16 cellular contexts compared by ENCODE assay signal in genomic region chr2:215437614-215438013, GRCh38. TPM values are rescaled to one million over a fixed set of nuclear protein-coding genes. Genes with fewer than 3 reads are reported as not detected.
DNase-seq lines count a peak whose midpoint lies in the region; ATAC-seq and TF ChIP-seq lines count a peak whose summit lies in the region.
"Had no signal": no experiment of that assay in that cellular context is flagged by ENCODE, and none has a peak within 500 bp of the region (broad histone marks: within the 10 kb centered on the region; RNA-seq: fewer than 3 reads in every experiment).

No MANE protein-coding gene starts in this region.

- H3K4me3 ChIP-seq in heart right ventricle: peak overlapping the region in 7 of 10 donors; percentile 58 to 77 (median 69)
- peak overlapping the region in 3 of 4 experiments; percentile 75 to 86 (median 78) for H3K4me3 ChIP-seq in fibroblast of lung (replicated peaks in 1 of 4; ENCODE audit: control extremely low read depth in 1 of 4, insufficient read depth in 1 of 4, low read depth in 3 of 4, low read length in 4 of 4)
- H3K4me3 ChIP-seq in neural progenitor cell: peak overlapping the region; percentile 61
- H3K4me3 ChIP-seq in vagina: peak overlapping the region; percentile 55 to 76

- H3K4me2 ChIP-seq in fibroblast of lung (ENCODE audit: extremely low read depth, insufficient read depth, low read length) (peak overlapping the region; percentile 79), neural progenitor cell (peak overlapping the region; percentile 72)

- peaks cover 17% of the 10 kb centered on the region for H3F3A ChIP-seq in neural progenitor cell (ENCODE audit: low read depth)

- intact Hi-C loops in heart right ventricle (cut with DNase I): loop anchor here in 3 of 10 donors (5.0 to 10.0 kb wide), 4 partner anchors 397 to 485 kb away; no protein-coding TSS in a partner anchor
- intact Hi-C loops in Right ventricle myocardium inferior (cut with DNase I): no loop called here
- intact Hi-C loops in vagina (cut with DNase I): no loop called here

- no peak overlapping the region for H2AFZ ChIP-seq in fibroblast of lung (ENCODE audit: low read length)
- H2AFZ ChIP-seq in neural progenitor cell (replicated peaks): no peak overlapping the region

- H3K36me3 ChIP-seq in heart right ventricle (peaks cover 0 to 12% (median 4%) of the 10 kb centered on the region in 9 donors), fibroblast of lung (ENCODE audit: control insufficient read depth, insufficient read depth, low read length) (peaks cover 3% of the 10 kb centered on the region), neural progenitor cell (no peaks in the 10 kb centered on the region), vagina (no peaks in the 10 kb centered on the region)
- H3K36me3 ChIP-seq: cardiac muscle cell had no signal

- H4K20me1 ChIP-seq in fibroblast of lung (ENCODE audit: control insufficient read depth, extremely low read depth, insufficient read depth, low read length) (no peaks in the 10 kb centered on the region), neural progenitor cell (ENCODE audit: low read depth) (no peaks in the 10 kb centered on the region)

- H3K9me3 ChIP-seq in heart right ventricle (no peaks in the 10 kb centered on the region), fibroblast of lung (ENCODE audit: control insufficient read depth, insufficient read depth, low read depth, low read length) (no peaks in the 10 kb centered on the region), neural progenitor cell (ENCODE audit: low read depth) (no peaks in the 10 kb centered on the region), vagina (no peaks in the 10 kb centered on the region)

- H3K27ac ChIP-seq in heart right ventricle: peak overlapping the region; percentile 85 to 99 (median 90)
- H3K27ac ChIP-seq in fibroblast of lung (ENCODE audit: insufficient read depth, low read length): peak overlapping the region; percentile 98
- H3K27ac ChIP-seq in neural progenitor cell: no peak overlapping the region
- peak overlapping the region; percentile 75 for H3K27ac ChIP-seq in vagina
- H3K27ac ChIP-seq: cardiac muscle cell, VCaP had no signal

- no peaks in the 10 kb centered on the region for H3K27me3 Mint-ChIP-seq in neural progenitor cell (ENCODE audit: insufficient read depth, low read depth)

- H3K9ac ChIP-seq in fibroblast of lung (ENCODE audit: insufficient read depth, low read length) (no peak overlapping the region), neural progenitor cell (no peak overlapping the region)

- DNase-seq in heart right ventricle (no peak), Right ventricle myocardium inferior (ENCODE audit: missing footprints) (no peak), fibroblast of lung (ENCODE audit: low read depth in 2 of 2) (peak in 1 of 2 donors; percentile 38), neural progenitor cell (ENCODE audit: low spot score) (no peak), vagina (ENCODE audit: extremely low spot score in 2 of 2) (no peak), GM13976 (ENCODE audit: low spot score) (no peak)
- DNase-seq: ACHN; activated T-cell treated with anti-CD3 and anti-CD28 coated beads, Interleukin-2, amount 50 U/mL, for 24 hours; DMS153; Kasumi-1; NCI-H2171 treated with DMSO at 0.1 percent for 48 hours; stimulated activated CD4-positive, alpha-beta T cell treated with anti-CD3 and anti-CD28 coated beads, Interleukin-15, amount 100 ng/mL, for 24 hours had no signal

- H3K79me2 ChIP-seq in fibroblast of lung (ENCODE audit: control insufficient read depth, insufficient read depth, low read length) (peaks cover 30% of the 10 kb centered on the region), neural progenitor cell (ENCODE audit: low read depth) (no peaks in the 10 kb centered on the region)

- in situ Hi-C loops in GM13976 (cut with MboI; ENCODE audit: low sequenced_read_pairs, unreplicated experiment): no loop called here

- H3K4me1 ChIP-seq in heart right ventricle: peaks cover 0 to 23% (median 0%) of the 10 kb centered on the region in 9 donors
- H3K4me1 ChIP-seq in fibroblast of lung (ENCODE audit: control insufficient read depth, extremely low read depth, insufficient read depth, low read length): peaks cover 7% of the 10 kb centered on the region
- peaks cover 16% of the 10 kb centered on the region for H3K4me1 ChIP-seq in neural progenitor cell
- peaks cover 24% of the 10 kb centered on the region for H3K4me1 ChIP-seq in vagina

- 51 to 63% methylated on average over 2 of the region's 2 CpGs for WGBS in heart right ventricle, 2 donors

- H3K4me3 Mint-ChIP-seq in neural progenitor cell: peak overlapping the region; percentile 95

- H3K27ac Mint-ChIP-seq in neural progenitor cell: no peak overlapping the region
- H3K27ac Mint-ChIP-seq: activated T-cell treated with anti-CD3 and anti-CD28 coated beads, Interleukin-2, amount 50 U/mL, for 24 hours had no signal

- no peak for TF ChIP-seq POLR2A in vagina (IDR thresholded peaks at IDR 0.05)

- H3K27me3 ChIP-seq in heart right ventricle (peaks cover 0 to 65% (median 4%) of the 10 kb centered on the region in 7 donors), fibroblast of lung (ENCODE audit: control insufficient read depth, insufficient read depth, low read length) (no peaks in the 10 kb centered on the region), neural progenitor cell (peaks cover 6% of the 10 kb centered on the region), vagina (no peaks in the 10 kb centered on the region)
- H3K27me3 ChIP-seq: cardiac muscle cell had no signal

- peaks cover 9% of the 10 kb centered on the region for H3K36me3 Mint-ChIP-seq in neural progenitor cell

- H3K4me1 Mint-ChIP-seq in neural progenitor cell: peaks cover 18% of the 10 kb centered on the region

- no peaks in the 10 kb centered on the region for H3K9me3 Mint-ChIP-seq in neural progenitor cell
- H3K9me3 Mint-ChIP-seq: activated T-cell treated with anti-CD3 and anti-CD28 coated beads, Interleukin-2, amount 50 U/mL, for 24 hours had no signal

- ATAC-seq in heart right ventricle (no peak), Right ventricle myocardium inferior (no peak), HG03045 (IDR thresholded peaks at IDR 0.05; ENCODE audit: unreplicated experiment) (no peak), HG03175 (IDR thresholded peaks at IDR 0.05; ENCODE audit: unreplicated experiment) (no peak)

- TF ChIP-seq CTCF in heart right ventricle (IDR thresholded peaks at IDR 0.05): no peak
- TF ChIP-seq CTCF in fibroblast of lung (conservative IDR thresholded peaks at IDR 0.05 in 1 of 2, IDR thresholded peaks at IDR 0.05 in 1 of 2; ENCODE audit: low read depth in 1 of 2, low read length in 2 of 2): no peak
- TF ChIP-seq CTCF in neural progenitor cell (IDR thresholded peaks at IDR 0.05): no peak
- no peak for TF ChIP-seq CTCF in vagina (IDR thresholded peaks at IDR 0.05)
- no peak for TF ChIP-seq CTCF in GM13976 (IDR thresholded peaks at IDR 0.05; ENCODE audit: borderline replicate concordance, control extremely low read depth, extremely low read depth, insufficient read depth, missing control alignments)

RNA-seq across cellular contexts. Expression of gene FN1, which starts 1.7 kb away (rescaled TPM):
- total RNA-seq in heart right ventricle (100 to 1,000 TPM in 8 of 10 donors, 10 to 100 TPM in 2; 67.8 to 888 (median 136) TPM), Right ventricle myocardium inferior (92.2 TPM), fibroblast of lung (3,444 and 5,906 TPM in 2 replicates), neural progenitor cell (ENCODE audit: low replicate concordance) (52.0 and 77.6 TPM in 2 replicates), vagina (292 TPM)
- polyA plus RNA-seq in heart right ventricle (100 to 1,000 TPM in 1 of 2 donors, 10 to 100 TPM in 1; 72.7 to 802 TPM), fibroblast of lung (3,495 and 3,629 TPM in 2 replicates)
- 3,058 and 3,832 TPM in 2 replicates for polyA plus RNA-seq in fibroblast of lung (2012)
- 4,954 and 5,215 TPM in 2 replicates for polyA minus RNA-seq in fibroblast of lung (ENCODE audit: low replicate concordance)
